17 cellular contexts compared by ENCODE assay signal in the genomic region with DNA sequence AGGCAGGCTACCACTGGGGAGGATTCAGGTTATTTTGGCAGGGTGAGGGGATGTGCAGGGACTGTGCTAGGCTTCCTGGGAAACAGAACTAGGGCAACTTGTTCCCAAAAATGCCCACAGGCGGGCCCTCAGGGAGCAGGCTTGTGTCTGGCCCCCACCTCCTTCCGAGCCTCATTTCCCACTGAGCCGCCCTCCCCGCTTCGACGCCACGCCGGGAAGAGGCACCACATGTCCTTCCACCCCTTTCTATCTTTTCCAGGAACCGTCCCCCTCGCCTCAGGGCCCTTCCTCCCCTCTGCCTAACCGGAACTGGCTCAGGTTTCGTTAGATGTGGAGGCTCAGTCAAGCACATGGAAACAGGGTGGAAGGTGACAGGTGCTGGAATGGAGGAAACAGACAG. TPM values are rescaled to one million over a fixed set of nuclear protein-coding genes. Genes with fewer than 3 reads are reported as not detected.
DNase-seq lines count a peak whose midpoint lies in the region; ATAC-seq, FAIRE-seq and TF ChIP-seq lines count a peak whose summit lies in the region.
"Had no signal": no experiment of that assay in that cellular context is flagged by ENCODE, and none has a peak within 500 bp of the region (broad histone marks: within the 10 kb centered on the region; RNA-seq: fewer than 3 reads in every experiment).

No MANE protein-coding gene starts in this region.

- H3K4me1 ChIP-seq in HepG2 (ENCODE audit: insufficient read depth, low read length): no peaks in the 10 kb centered on the region
- peaks cover 0 to 17% (median 5%) of the 10 kb centered on the region in 4 donors for H3K4me1 ChIP-seq in right lobe of liver
- H3K4me1 ChIP-seq in neural progenitor cell: no peaks in the 10 kb centered on the region
- H3K4me1 ChIP-seq: BE2C had no signal

- no peaks in the 10 kb centered on the region for H3K27me3 ChIP-seq in HepG2 (ENCODE audit: control insufficient read depth in 1 of 2, insufficient read depth in 2 of 2, low read length in 2 of 2)
- H3K27me3 ChIP-seq in right lobe of liver: no peaks in the 10 kb centered on the region
- H3K27me3 ChIP-seq in neural progenitor cell: no peaks in the 10 kb centered on the region
- H3K27me3 ChIP-seq: BE2C had no signal

- H3K27ac Mint-ChIP-seq in central memory CD8-positive, alpha-beta T cell (ENCODE audit: low read depth): peak overlapping the region; percentile 68
- H3K27ac Mint-ChIP-seq in neural progenitor cell: peak overlapping the region; percentile 37

- in situ Hi-C loops in HepG2 (cut with HindIII; ENCODE audit: extremely low pct_ligation_motif_present, low pct_unique_long_range_greater_than_20kb): no loop called here

- POLR2A ChIA-PET in HepG2 (lab: Yijun Ruan, JAX): no interaction called here

- CTCF ChIA-PET in HepG2 (lab: Yijun Ruan, JAX; ENCODE audit: low intra/inter-chr PET ratio, low total read pairs): no interaction called here

- BruUV-seq in HepG2 (replicated peaks; lab: Mats Ljungman, UMichigan): no TSS peak

- TF ChIP-seq POLR2A in HepG2 (IDR thresholded peaks at IDR 0.05; ENCODE audit: insufficient read depth in 1 of 2, low read depth in 2 of 2, low read length in 2 of 2) (no peak), right lobe of liver (IDR thresholded peaks at IDR 0.05) (no peak)

- H4K20me1 ChIP-seq in HepG2 (ENCODE audit: insufficient read depth, low read length) (no peaks in the 10 kb centered on the region), neural progenitor cell (ENCODE audit: low read depth) (no peaks in the 10 kb centered on the region)

- no peaks in the 10 kb centered on the region for H3K4me1 Mint-ChIP-seq in central memory CD8-positive, alpha-beta T cell
- H3K4me1 Mint-ChIP-seq in neural progenitor cell: no peaks in the 10 kb centered on the region
- H3K4me1 Mint-ChIP-seq: H9 had no signal

- no peaks in the 10 kb centered on the region for H3K9me3 Mint-ChIP-seq in central memory CD8-positive, alpha-beta T cell
- no peaks in the 10 kb centered on the region for H3K9me3 Mint-ChIP-seq in neural progenitor cell
- H3K9me3 Mint-ChIP-seq: CD8-positive, alpha-beta T cell; H9 had no signal

- no peak for ATAC-seq in HepG2
- no peak for ATAC-seq in right lobe of liver
- ATAC-seq in central memory CD8-positive, alpha-beta T cell (replicated peaks; ENCODE audit: extremely low read depth, poor library complexity, severe bottlenecking): no peak
- no peak for ATAC-seq in GM18520 (IDR thresholded peaks at IDR 0.05; ENCODE audit: unreplicated experiment)
- ATAC-seq: CD8-positive, alpha-beta T cell; GM12878 had no signal

- H3K36me3 ChIP-seq in HepG2 (replicated peaks in 1 of 2; ENCODE audit: control insufficient read depth in 1 of 2, insufficient read depth in 2 of 2, low read length in 2 of 2) (peaks cover 47 to 72% of the 10 kb centered on the region in 2 experiments), right lobe of liver (peaks cover 0 to 56% (median 20%) of the 10 kb centered on the region in 4 donors), neural progenitor cell (no peaks in the 10 kb centered on the region)

- H3K9me3 ChIP-seq in HepG2 (ENCODE audit: low read length): no peaks in the 10 kb centered on the region
- H3K9me3 ChIP-seq in right lobe of liver: no peaks in the 10 kb centered on the region
- no peaks in the 10 kb centered on the region for H3K9me3 ChIP-seq in neural progenitor cell (ENCODE audit: low read depth)
- H3K9me3 ChIP-seq: BE2C had no signal

- TF ChIP-seq CTCF in HepG2 (CRISPR knock-in tag; IDR thresholded peaks at IDR 0.05): no peak
- TF ChIP-seq CTCF in right lobe of liver (IDR thresholded peaks at IDR 0.05): no peak
- TF ChIP-seq CTCF in neural progenitor cell (IDR thresholded peaks at IDR 0.05): no peak

- H3K4me2 ChIP-seq in HepG2 (ENCODE audit: low read depth, low read length) (no peak overlapping the region), neural progenitor cell (no peak overlapping the region)

- peaks cover under 1% of the 10 kb centered on the region for H3F3A ChIP-seq in neural progenitor cell (ENCODE audit: low read depth)

- WGBS in HepG2 (ENCODE audit: low lambda C conversion rate): 94% methylated on average over 12 of the region's 12 CpGs
- WGBS in right lobe of liver (ENCODE audit: insufficient coverage, low coverage, low lambda C conversion rate, missing lambda C conversion rate): 94% methylated on average over 8 of the region's 12 CpGs

- no peaks in the 10 kb centered on the region for H3K27me3 Mint-ChIP-seq in central memory CD8-positive, alpha-beta T cell
- H3K27me3 Mint-ChIP-seq in neural progenitor cell (ENCODE audit: insufficient read depth, low read depth): peaks cover 6% of the 10 kb centered on the region

- H3K4me3 ChIP-seq in HepG2 (replicated peaks in 1 of 3; ENCODE audit: insufficient read depth in 1 of 3, low read depth in 2 of 3, low read length in 3 of 3): no peak overlapping the region
- H3K4me3 ChIP-seq in right lobe of liver: no peak overlapping the region
- H3K4me3 ChIP-seq in neural progenitor cell: no peak overlapping the region
- H3K4me3 ChIP-seq: GM12878, GM23248 had no signal

- no peak for TF ChIP-seq RAD21 in HepG2 (CRISPR knock-in tag; IDR thresholded peaks at IDR 0.05)

- intact Hi-C loops in HepG2 (cut with micrococcal nuclease; ENCODE audit: unreplicated experiment): no loop called here
- intact Hi-C loops in right lobe of liver (cut with DNase I): no loop called here

- H2AFZ ChIP-seq in HepG2 (ENCODE audit: low read length) (no peak overlapping the region), neural progenitor cell (replicated peaks) (no peak overlapping the region)
- H2AFZ ChIP-seq: GM23248 had no signal

- H3K79me2 ChIP-seq in HepG2 (ENCODE audit: insufficient read depth, low read length) (no peaks in the 10 kb centered on the region), neural progenitor cell (ENCODE audit: low read depth) (no peaks in the 10 kb centered on the region)

- no peak overlapping the region for H3K4me3 Mint-ChIP-seq in central memory CD8-positive, alpha-beta T cell
- no peak overlapping the region for H3K4me3 Mint-ChIP-seq in neural progenitor cell
- H3K4me3 Mint-ChIP-seq: CD8-positive, alpha-beta T cell; H9 had no signal

- H3K9ac ChIP-seq in HepG2 (ENCODE audit: insufficient read depth, low read depth, low read length) (no peak overlapping the region), neural progenitor cell (no peak overlapping the region)
- H3K9ac ChIP-seq: GM23248 had no signal

- DNase-seq in HepG2 (ENCODE audit: low spot score) (no peak), right lobe of liver (no peak), neural progenitor cell (ENCODE audit: low spot score) (no peak), DMS79 treated with DMSO at 0.1 percent for 48 hours (lab: John Stamatoyannopoulos, UW) (no peak)
- no peak for DNase-seq in central memory CD8-positive, alpha-beta T cell (ENCODE audit: low spot score in 2 of 2)
- no peak for DNase-seq in activated CD8-positive, alpha-beta memory T cell treated with anti-CD3 and anti-CD28 coated beads, Interleukin-2, amount 50 U/mL, for 48 hours
- DNase-seq: BE2C; CD8-positive, alpha-beta T cell; DMS53; GM23248; H9 had no signal

- no peak overlapping the region for H3K27ac ChIP-seq in HepG2 (ENCODE audit: extremely low read length, insufficient read depth, low read length)
- H3K27ac ChIP-seq in right lobe of liver: no peak overlapping the region
- no peak overlapping the region for H3K27ac ChIP-seq in neural progenitor cell
- H3K27ac ChIP-seq: C4-2B, GM23248 had no signal

- H3K36me3 Mint-ChIP-seq in central memory CD8-positive, alpha-beta T cell (ENCODE audit: insufficient read depth): peaks cover 38% of the 10 kb centered on the region
- H3K36me3 Mint-ChIP-seq in neural progenitor cell: peaks cover 20% of the 10 kb centered on the region

- FAIRE-seq in HepG2 (lab: Jason Lieb, UNC): no peak
- FAIRE-seq: A204.1, GM12878, GM18507 had no signal

- TF ChIP-seq EP300 in HepG2 (IDR thresholded peaks at IDR 0.05; ENCODE audit: low read depth in 2 of 2, low read length in 2 of 2) (no peak), HepG2 (CRISPR knock-in tag; IDR thresholded peaks at IDR 0.05; ENCODE audit: borderline replicate concordance) (no peak)

RNA-seq across cellular contexts. Expression of gene CHADL, which starts 9.4 kb away (rescaled TPM):
- total RNA-seq in HepG2 (2016; rRNA removed; fragmentation: Illumina TruSeq; extraction: Trizol) (2.9 and 8.1 TPM in 2 replicates), right lobe of liver (1 to 10 TPM in 3 of 6 experiments, under 1 TPM in 3; 0.75 to 1.5 (median 1.1) TPM), neural progenitor cell (ENCODE audit: low replicate concordance) (0.56 TPM in 1 of 2 replicates, not detected in the other)
- 0.88 and 1.3 TPM in 2 replicates for total RNA-seq in HepG2 (2016; cell fraction: cytosol; rRNA removed; fragmentation: Illumina TruSeq; extraction: Trizol; ENCODE audit: low read depth)
- total RNA-seq in HepG2 (2016; cell fraction: insoluble cytoplasmic fraction; rRNA removed; fragmentation: Illumina TruSeq; extraction: Trizol): 2.9 and 8.3 TPM in 2 replicates
- total RNA-seq in HepG2 (2016; cell fraction: membrane; rRNA removed; fragmentation: Illumina TruSeq; extraction: Trizol): 1.6 and 1.8 TPM in 2 replicates
- total RNA-seq in HepG2 (2016; cell fraction: nucleus; rRNA removed; fragmentation: Illumina TruSeq; extraction: Trizol): 6.1 TPM in 2 replicates
- 2.8 and 6.1 TPM in 2 replicates for polyA plus RNA-seq in HepG2 (2011; rRNA removed)
- 2.6 and 5.3 TPM in 2 replicates for polyA plus RNA-seq in HepG2 (2011; cell fraction: cytosol; rRNA removed)
- 7.4 and 7.5 TPM in 2 replicates for polyA plus RNA-seq in HepG2 (2011; cell fraction: nucleus; rRNA removed)
- 1.9 and 2.5 TPM in 2 replicates for polyA plus RNA-seq in HepG2 (2012)
- polyA plus RNA-seq in HepG2 (2016; cell fraction: cytosol; fragmentation: Illumina TruSeq; extraction: Trizol; ENCODE audit: low read depth): 0.71 and 1.1 TPM in 2 replicates
- polyA plus RNA-seq in HepG2 (2016; cell fraction: insoluble cytoplasmic fraction; fragmentation: Illumina TruSeq; extraction: Trizol; ENCODE audit: low read depth): 2.5 and 3.1 TPM in 2 replicates
- polyA plus RNA-seq in HepG2 (2016; cell fraction: membrane; fragmentation: Illumina TruSeq; extraction: Trizol; ENCODE audit: low read depth): 0.88 and 1.5 TPM in 2 replicates
- polyA plus RNA-seq in HepG2 (2016; cell fraction: nucleus; fragmentation: Illumina TruSeq; extraction: Trizol; ENCODE audit: insufficient read depth, low read depth): 9.0 and 10.9 TPM in 2 replicates
- polyA minus RNA-seq in HepG2 (2011; rRNA and poly(A)+ RNA removed; ENCODE audit: low replicate concordance): 0.07 and 3.2 TPM in 2 replicates
- polyA minus RNA-seq in HepG2 (2011; cell fraction: cytosol; rRNA and poly(A)+ RNA removed): 2.1 and 2.4 TPM in 2 replicates
- polyA minus RNA-seq in HepG2 (2011; cell fraction: nucleus; rRNA and poly(A)+ RNA removed): 2.6 and 3.9 TPM in 2 replicates
- total RNA-seq: GM12878, HT-29 had no signal

RNA-seq across cellular contexts. Expression of gene RANGAP1, which starts 35.9 kb away (rescaled TPM):
- total RNA-seq in HepG2 (2016; rRNA removed; fragmentation: Illumina TruSeq; extraction: Trizol): 71.7 and 83.9 TPM in 2 replicates
- total RNA-seq in HepG2 (2016; cell fraction: cytosol; rRNA removed; fragmentation: Illumina TruSeq; extraction: Trizol; ENCODE audit: low read depth): 10.6 and 11.9 TPM in 2 replicates
- total RNA-seq in HepG2 (2016; cell fraction: insoluble cytoplasmic fraction; rRNA removed; fragmentation: Illumina TruSeq; extraction: Trizol): 66.9 and 83.1 TPM in 2 replicates
- total RNA-seq in HepG2 (2016; cell fraction: membrane; rRNA removed; fragmentation: Illumina TruSeq; extraction: Trizol): 28.4 and 30.2 TPM in 2 replicates
- total RNA-seq in HepG2 (2016; cell fraction: nucleus; rRNA removed; fragmentation: Illumina TruSeq; extraction: Trizol): 45.7 and 49.7 TPM in 2 replicates
- polyA plus RNA-seq in HepG2 (2011; rRNA removed): 51.8 and 53.8 TPM in 2 replicates
- polyA plus RNA-seq in HepG2 (2011; cell fraction: cytosol; rRNA removed): 40.4 and 58.2 TPM in 2 replicates
- 108 and 147 TPM in 2 replicates for polyA plus RNA-seq in HepG2 (2011; cell fraction: nucleus; rRNA removed)
- 34.5 and 50.8 TPM in 2 replicates for polyA plus RNA-seq in HepG2 (2012)
- 5.9 TPM in 2 replicates for polyA plus RNA-seq in HepG2 (2016; cell fraction: cytosol; fragmentation: Illumina TruSeq; extraction: Trizol; ENCODE audit: low read depth)
- polyA plus RNA-seq in HepG2 (2016; cell fraction: insoluble cytoplasmic fraction; fragmentation: Illumina TruSeq; extraction: Trizol; ENCODE audit: low read depth): 56.5 and 66.2 TPM in 2 replicates
- polyA plus RNA-seq in HepG2 (2016; cell fraction: membrane; fragmentation: Illumina TruSeq; extraction: Trizol; ENCODE audit: low read depth): 13.7 and 14.7 TPM in 2 replicates
- 86.6 and 97.6 TPM in 2 replicates for polyA plus RNA-seq in HepG2 (2016; cell fraction: nucleus; fragmentation: Illumina TruSeq; extraction: Trizol; ENCODE audit: insufficient read depth, low read depth)
- polyA minus RNA-seq in HepG2 (2011; rRNA and poly(A)+ RNA removed; ENCODE audit: low replicate concordance): 97.7 and 166 TPM in 2 replicates
- polyA minus RNA-seq in HepG2 (2011; cell fraction: cytosol; rRNA and poly(A)+ RNA removed): 35.8 and 36.2 TPM in 2 replicates
- polyA minus RNA-seq in HepG2 (2011; cell fraction: nucleus; rRNA and poly(A)+ RNA removed): 23.8 and 25.0 TPM in 2 replicates
- total RNA-seq in right lobe of liver: 10 to 100 TPM; 27.4 to 56.3 (median 37.6) TPM
- 53.4 and 114 TPM in 2 replicates for total RNA-seq in neural progenitor cell (ENCODE audit: low replicate concordance)

RNA-seq across cellular contexts. Expression of gene L3MBTL2, which starts 45.0 kb away (rescaled TPM):
- total RNA-seq in HepG2 (2016; rRNA removed; fragmentation: Illumina TruSeq; extraction: Trizol): 33.7 and 37.6 TPM in 2 replicates
- 2.0 and 2.6 TPM in 2 replicates for total RNA-seq in HepG2 (2016; cell fraction: cytosol; rRNA removed; fragmentation: Illumina TruSeq; extraction: Trizol; ENCODE audit: low read depth)
- 33.9 and 35.3 TPM in 2 replicates for total RNA-seq in HepG2 (2016; cell fraction: insoluble cytoplasmic fraction; rRNA removed; fragmentation: Illumina TruSeq; extraction: Trizol)
- total RNA-seq in HepG2 (2016; cell fraction: membrane; rRNA removed; fragmentation: Illumina TruSeq; extraction: Trizol): 9.5 and 10.0 TPM in 2 replicates
- total RNA-seq in HepG2 (2016; cell fraction: nucleus; rRNA removed; fragmentation: Illumina TruSeq; extraction: Trizol): 18.8 and 19.9 TPM in 2 replicates
- polyA plus RNA-seq in HepG2 (2011; rRNA removed): 13.8 and 15.2 TPM in 2 replicates
- polyA plus RNA-seq in HepG2 (2011; cell fraction: cytosol; rRNA removed): 11.1 and 12.2 TPM in 2 replicates
- polyA plus RNA-seq in HepG2 (2011; cell fraction: nucleus; rRNA removed): 22.6 and 24.9 TPM in 2 replicates
- 8.5 and 9.8 TPM in 2 replicates for polyA plus RNA-seq in HepG2 (2012)
- polyA plus RNA-seq in HepG2 (2016; cell fraction: cytosol; fragmentation: Illumina TruSeq; extraction: Trizol; ENCODE audit: low read depth): 1.4 and 1.9 TPM in 2 replicates
- 23.7 and 29.8 TPM in 2 replicates for polyA plus RNA-seq in HepG2 (2016; cell fraction: insoluble cytoplasmic fraction; fragmentation: Illumina TruSeq; extraction: Trizol; ENCODE audit: low read depth)
- 4.5 and 4.6 TPM in 2 replicates for polyA plus RNA-seq in HepG2 (2016; cell fraction: membrane; fragmentation: Illumina TruSeq; extraction: Trizol; ENCODE audit: low read depth)
- 29.0 and 31.3 TPM in 2 replicates for polyA plus RNA-seq in HepG2 (2016; cell fraction: nucleus; fragmentation: Illumina TruSeq; extraction: Trizol; ENCODE audit: insufficient read depth, low read depth)
- 21.4 and 43.9 TPM in 2 replicates for polyA minus RNA-seq in HepG2 (2011; rRNA and poly(A)+ RNA removed; ENCODE audit: low replicate concordance)
- polyA minus RNA-seq in HepG2 (2011; cell fraction: cytosol; rRNA and poly(A)+ RNA removed): 8.2 and 8.3 TPM in 2 replicates
- 10.6 and 11.2 TPM in 2 replicates for polyA minus RNA-seq in HepG2 (2011; cell fraction: nucleus; rRNA and poly(A)+ RNA removed)
- 10 to 100 TPM in 4 of 6 experiments, 1 to 10 TPM in 2; 6.6 to 11.7 (median 10.4) TPM for total RNA-seq in right lobe of liver
- total RNA-seq in neural progenitor cell (ENCODE audit: low replicate concordance): 14.4 and 24.4 TPM in 2 replicates

RNA-seq across cellular contexts. Expression of gene ZC3H7B, which starts 51.2 kb away (rescaled TPM):
- total RNA-seq in HepG2 (2016; rRNA removed; fragmentation: Illumina TruSeq; extraction: Trizol): 30.6 and 37.2 TPM in 2 replicates
- 3.6 and 4.3 TPM in 2 replicates for total RNA-seq in HepG2 (2016; cell fraction: cytosol; rRNA removed; fragmentation: Illumina TruSeq; extraction: Trizol; ENCODE audit: low read depth)
- 25.9 and 37.4 TPM in 2 replicates for total RNA-seq in HepG2 (2016; cell fraction: insoluble cytoplasmic fraction; rRNA removed; fragmentation: Illumina TruSeq; extraction: Trizol)
- total RNA-seq in HepG2 (2016; cell fraction: membrane; rRNA removed; fragmentation: Illumina TruSeq; extraction: Trizol): 19.5 and 20.9 TPM in 2 replicates
- 24.4 and 29.2 TPM in 2 replicates for total RNA-seq in HepG2 (2016; cell fraction: nucleus; rRNA removed; fragmentation: Illumina TruSeq; extraction: Trizol)
- polyA plus RNA-seq in HepG2 (2011; rRNA removed): 26.4 and 36.2 TPM in 2 replicates
- 17.5 and 23.0 TPM in 2 replicates for polyA plus RNA-seq in HepG2 (2011; cell fraction: cytosol; rRNA removed)
- 61.9 and 71.8 TPM in 2 replicates for polyA plus RNA-seq in HepG2 (2011; cell fraction: nucleus; rRNA removed)
- 29.1 and 32.8 TPM in 2 replicates for polyA plus RNA-seq in HepG2 (2012)
- 2.2 and 2.6 TPM in 2 replicates for polyA plus RNA-seq in HepG2 (2016; cell fraction: cytosol; fragmentation: Illumina TruSeq; extraction: Trizol; ENCODE audit: low read depth)
- polyA plus RNA-seq in HepG2 (2016; cell fraction: insoluble cytoplasmic fraction; fragmentation: Illumina TruSeq; extraction: Trizol; ENCODE audit: low read depth): 29.8 and 37.7 TPM in 2 replicates
- polyA plus RNA-seq in HepG2 (2016; cell fraction: membrane; fragmentation: Illumina TruSeq; extraction: Trizol; ENCODE audit: low read depth): 11.2 and 13.2 TPM in 2 replicates
- 57.8 and 58.1 TPM in 2 replicates for polyA plus RNA-seq in HepG2 (2016; cell fraction: nucleus; fragmentation: Illumina TruSeq; extraction: Trizol; ENCODE audit: insufficient read depth, low read depth)
- 22.0 and 41.9 TPM in 2 replicates for polyA minus RNA-seq in HepG2 (2011; rRNA and poly(A)+ RNA removed; ENCODE audit: low replicate concordance)
- 19.4 and 19.8 TPM in 2 replicates for polyA minus RNA-seq in HepG2 (2011; cell fraction: cytosol; rRNA and poly(A)+ RNA removed)
- 14.5 and 18.0 TPM in 2 replicates for polyA minus RNA-seq in HepG2 (2011; cell fraction: nucleus; rRNA and poly(A)+ RNA removed)
- 10 to 100 TPM; 26.5 to 50.1 (median 42.7) TPM for total RNA-seq in right lobe of liver
- total RNA-seq in neural progenitor cell (ENCODE audit: low replicate concordance): 25.8 and 56.3 TPM in 2 replicates
